Comparison of ENCODE assay signal across 8 cellular contexts in the genomic region with DNA sequence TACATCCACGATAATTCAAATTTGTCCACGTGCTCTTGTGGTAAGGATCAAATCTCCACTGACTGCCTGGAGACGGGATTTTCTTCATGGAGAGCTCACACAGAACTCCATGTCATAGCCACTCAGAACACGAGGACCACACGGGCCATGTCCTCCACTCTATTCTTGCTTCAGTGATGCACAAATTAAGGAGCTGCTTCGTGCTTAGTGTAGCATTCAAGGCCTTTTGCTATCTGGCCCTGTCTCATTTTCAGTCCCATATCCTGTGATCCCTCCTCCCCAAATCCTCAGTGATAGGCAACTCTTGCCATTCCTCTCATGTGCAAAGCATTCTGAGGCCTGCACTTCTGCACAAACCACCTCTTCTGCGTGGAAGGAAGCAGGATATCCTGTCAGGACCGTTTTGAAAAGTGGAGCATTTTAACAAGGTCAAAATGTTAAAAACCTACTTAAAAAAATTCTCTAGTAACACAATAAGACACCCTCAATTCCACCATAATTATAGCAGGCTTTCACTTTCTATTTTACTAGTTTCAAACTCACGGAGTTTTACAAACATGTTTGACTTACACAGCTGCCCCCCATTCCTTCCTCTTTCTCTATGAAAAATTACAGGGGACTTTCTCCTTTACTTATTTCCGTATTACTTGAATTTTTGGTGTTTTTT. TPM values are rescaled to one million over a fixed set of nuclear protein-coding genes. Genes with fewer than 3 reads are reported as not detected.
DNase-seq lines count a peak whose midpoint lies in the region; ATAC-seq, FAIRE-seq and TF ChIP-seq lines count a peak whose summit lies in the region.

No MANE protein-coding gene starts in this region.

- H3K9me3 ChIP-seq in CD4-positive, alpha-beta memory T cell (ENCODE audit: control insufficient read depth in 1 of 2, low read length in 2 of 2), result no peaks in the 10 kb centered on the region

- peak; percentile 42 for ATAC-seq in GM19463 (IDR thresholded peaks at IDR 0.05; ENCODE audit: unreplicated experiment)
- ATAC-seq in HG03558 (IDR thresholded peaks at IDR 0.05; ENCODE audit: extremely low read depth, unreplicated experiment), result peak; percentile 51
- peak; percentile 85 for ATAC-seq in stimulated activated memory B cell treated with anti-CD40 and anti-IgM and Interleukin-4, amounts not matched to agents 10 μg/mL and 1 μg/mL and 100 μg/mL, for 72 hours

- no peaks in the 10 kb centered on the region for H3K27me3 ChIP-seq in CD4-positive, alpha-beta memory T cell (ENCODE audit: insufficient read depth, low read length)
- H3K27me3 ChIP-seq in bronchial epithelial cell (ENCODE audit: control insufficient read depth, insufficient read depth, low read length), result no peaks in the 10 kb centered on the region

- H3K27me3 Mint-ChIP-seq in CD4-positive, alpha-beta memory T cell, result no peaks in the 10 kb centered on the region
- H3K27me3 Mint-ChIP-seq in stimulated activated memory B cell treated with anti-CD40 and anti-IgM and Interleukin-4, amounts not matched to agents 10 μg/mL and 1 μg/mL and 100 μg/mL, for 72 hours, result no peaks in the 10 kb centered on the region

- no peaks in the 10 kb centered on the region for H3K36me3 ChIP-seq in CD4-positive, alpha-beta memory T cell (ENCODE audit: insufficient read depth, low read length)
- peaks cover 5% of the 10 kb centered on the region for H3K36me3 ChIP-seq in bronchial epithelial cell (ENCODE audit: control insufficient read depth, insufficient read depth, low read length)

- H3K4me3 Mint-ChIP-seq in CD4-positive, alpha-beta memory T cell, result peak overlapping the region; percentile 82 to 92 (median 86)
- H3K4me3 Mint-ChIP-seq in stimulated activated memory B cell treated with anti-CD40 and anti-IgM and Interleukin-4, amounts not matched to agents 10 μg/mL and 1 μg/mL and 100 μg/mL, for 72 hours, result peak overlapping the region; percentile 78

- TF ChIP-seq CTCF in bronchial epithelial cell (IDR thresholded peaks at IDR 0.05; ENCODE audit: insufficient read depth, low read length, severe bottlenecking), result no peak
- no peak for TF ChIP-seq CTCF in foreskin fibroblast (IDR thresholded peaks at IDR 0.05; ENCODE audit: low read depth, low read length)

- peak; percentile 84 for FAIRE-seq in bronchial epithelial cell (lab: Jason Lieb, UNC)

- CTCF ChIA-PET in CD4-positive, alpha-beta memory T cell (lab: Charles Lee; ENCODE audit: partially characterized antibody), result interaction anchor here (0.7 to 8.8 kb wide), 9 partner anchors 10 to 253 kb away, joined by 3 to 96 read pairs (median 9); a partner anchor contains a TSS

- intact Hi-C loops in CD4-positive, alpha-beta memory T cell (cut with micrococcal nuclease), result loop anchor here (1.0 kb wide), 4 partner anchors 8 to 185 kb away; no protein-coding TSS in a partner anchor

- POLR2A ChIA-PET in CD4-positive, alpha-beta memory T cell (lab: Charles Lee; ENCODE audit: partially characterized antibody), result interaction anchor here (0.9 to 6.9 kb wide), 21 partner anchors 8 to 597 kb away, joined by 3 to 140 read pairs (median 7); a partner anchor contains a TSS

- peaks cover 75% of the 10 kb centered on the region for H3K4me1 ChIP-seq in CD4-positive, alpha-beta memory T cell (ENCODE audit: insufficient read depth, low read length)

- H3K27ac Mint-ChIP-seq in CD4-positive, alpha-beta memory T cell, result peak overlapping the region; percentile 98 to 100 (median 100)
- H3K27ac Mint-ChIP-seq in stimulated activated memory B cell treated with anti-CD40 and anti-IgM and Interleukin-4, amounts not matched to agents 10 μg/mL and 1 μg/mL and 100 μg/mL, for 72 hours, result peak overlapping the region; percentile 99

- peaks cover 34% of the 10 kb centered on the region in 2 donors for H3K36me3 Mint-ChIP-seq in CD4-positive, alpha-beta memory T cell
- peaks cover 56% of the 10 kb centered on the region for H3K36me3 Mint-ChIP-seq in stimulated activated memory B cell treated with anti-CD40 and anti-IgM and Interleukin-4, amounts not matched to agents 10 μg/mL and 1 μg/mL and 100 μg/mL, for 72 hours

- peak; percentile 74 to 82 (median 75) for DNase-seq in CD4-positive, alpha-beta memory T cell
- DNase-seq in bronchial epithelial cell (ENCODE audit: low read depth) (no peak), foreskin fibroblast (no peak), DMS153 (lab: John Stamatoyannopoulos, UW) (no peak), DMS53 (lab: John Stamatoyannopoulos, UW) (no peak)

- H3K4me3 ChIP-seq in CD4-positive, alpha-beta memory T cell (ENCODE audit: low read length in 2 of 2), result peak overlapping the region; percentile 48 to 63
- H3K4me3 ChIP-seq in bronchial epithelial cell (ENCODE audit: low read depth, low read length), result no peak overlapping the region
- no peak overlapping the region for H3K4me3 ChIP-seq in foreskin fibroblast (ENCODE audit: low read depth in 1 of 2, low read length in 2 of 2)

- H3K4me1 Mint-ChIP-seq in CD4-positive, alpha-beta memory T cell, result peaks cover 63 to 84% (median 72%) of the 10 kb centered on the region in 4 donors
- H3K4me1 Mint-ChIP-seq in stimulated activated memory B cell treated with anti-CD40 and anti-IgM and Interleukin-4, amounts not matched to agents 10 μg/mL and 1 μg/mL and 100 μg/mL, for 72 hours, result peaks cover 58% of the 10 kb centered on the region

- H3K27ac ChIP-seq in CD4-positive, alpha-beta memory T cell (ENCODE audit: low read depth, low read length), result peak overlapping the region; percentile 84

- H3K9me3 Mint-ChIP-seq in CD4-positive, alpha-beta memory T cell, result peaks cover 0 to 2% (median 0%) of the 10 kb centered on the region in 8 donors
- peaks cover 10% of the 10 kb centered on the region for H3K9me3 Mint-ChIP-seq in stimulated activated memory B cell treated with anti-CD40 and anti-IgM and Interleukin-4, amounts not matched to agents 10 μg/mL and 1 μg/mL and 100 μg/mL, for 72 hours

RNA-seq across cellular contexts. Expression of a gene that starts 35.2 kb away (rescaled TPM):
- 10 to 100 TPM; 37.1 to 41.7 TPM for total RNA-seq in CD4-positive, alpha-beta memory T cell
- 10 to 100 TPM in 1 of 2 donors, 1 to 10 TPM in 1; 8.0 to 13.3 TPM for polyA plus RNA-seq in CD4-positive, alpha-beta memory T cell
- 2.6 and 29.7 TPM in 2 replicates for total RNA-seq in bronchial epithelial cell

Comparison
In these comparisons a context has a peak if more than half of its experiments do, and no peak if none do; other contexts are left out.
1. DNase-seq: peak in CD4-positive, alpha-beta memory T cell (5 of 5); none in bronchial epithelial cell (single experiment), foreskin fibroblast (0 of 2), DMS153 (single experiment) and DMS53 (single experiment).
2. H3K4me3 ChIP-seq: peak in CD4-positive, alpha-beta memory T cell (2 of 2); none in bronchial epithelial cell (single experiment) and foreskin fibroblast (0 of 2).
3. Peak in every context shown above with its lines, with median percentiles within 50 percentile points of each other: ATAC-seq.